In genomic region chr17:50470451-50470850, GRCh38 we compare ENCODE assay signal across 1 cellular context.
TF ChIP-seq lines count a peak whose summit lies in the region.

No MANE protein-coding gene starts in this region.

TF ChIP-seq in K562, 482 proteins besides CTCF, POLR2A, EP300 and RAD21:
- TF ChIP-seq EGR1 (conservative IDR thresholded peaks at IDR 0.05) (0 out of 2 replicates have a peak, but pooled peaks have one; percentile 5), HIVEP1 (CRISPR knock-in tag; IDR thresholded peaks at IDR 0.05) (no peak), BCOR (IDR thresholded peaks at IDR 0.05) (no peak)
